1 cellular context compared by ENCODE assay signal in the genomic region with DNA sequence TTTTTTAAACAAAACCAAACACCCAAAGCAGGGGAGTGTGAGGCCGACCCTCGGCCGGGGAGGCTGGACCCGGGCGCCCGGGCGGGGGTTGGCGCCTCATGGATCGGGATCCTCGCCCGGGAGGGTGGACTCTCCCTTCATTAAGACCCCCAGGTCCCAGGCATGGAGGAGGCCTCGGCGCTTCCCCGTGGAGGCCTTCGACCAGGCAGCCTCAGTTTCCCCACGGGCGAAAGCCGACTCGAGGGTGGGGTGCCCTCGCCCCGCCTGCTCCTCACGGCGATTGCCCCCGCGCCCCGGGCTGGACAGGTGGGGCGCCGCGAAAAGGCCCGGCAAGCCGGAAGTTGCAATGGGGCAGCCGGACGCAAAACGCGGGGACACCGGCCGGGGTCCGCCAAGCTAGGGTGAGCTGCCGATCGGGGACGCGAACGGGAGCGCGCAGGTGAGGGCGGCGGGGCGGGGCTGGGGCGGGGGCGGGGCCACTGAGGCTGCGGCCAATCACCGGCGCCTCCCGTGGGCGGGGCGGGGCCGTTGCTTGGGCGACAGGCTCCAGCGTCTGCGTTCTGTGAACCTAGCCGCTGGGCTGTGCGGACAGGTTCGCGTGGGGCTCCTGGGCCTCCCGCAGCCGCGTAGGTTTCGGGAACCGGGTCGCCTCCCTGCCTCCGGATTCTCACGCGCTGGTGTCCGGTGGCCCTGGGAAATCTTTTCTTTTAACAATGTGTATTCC.
TF ChIP-seq lines count a peak whose summit lies in the region.

No MANE protein-coding gene starts in this region.

TF ChIP-seq in HepG2, 621 proteins besides CTCF, POLR2A, EP300 and RAD21 (continues in another document):
- TF ChIP-seq, protein P1, sequence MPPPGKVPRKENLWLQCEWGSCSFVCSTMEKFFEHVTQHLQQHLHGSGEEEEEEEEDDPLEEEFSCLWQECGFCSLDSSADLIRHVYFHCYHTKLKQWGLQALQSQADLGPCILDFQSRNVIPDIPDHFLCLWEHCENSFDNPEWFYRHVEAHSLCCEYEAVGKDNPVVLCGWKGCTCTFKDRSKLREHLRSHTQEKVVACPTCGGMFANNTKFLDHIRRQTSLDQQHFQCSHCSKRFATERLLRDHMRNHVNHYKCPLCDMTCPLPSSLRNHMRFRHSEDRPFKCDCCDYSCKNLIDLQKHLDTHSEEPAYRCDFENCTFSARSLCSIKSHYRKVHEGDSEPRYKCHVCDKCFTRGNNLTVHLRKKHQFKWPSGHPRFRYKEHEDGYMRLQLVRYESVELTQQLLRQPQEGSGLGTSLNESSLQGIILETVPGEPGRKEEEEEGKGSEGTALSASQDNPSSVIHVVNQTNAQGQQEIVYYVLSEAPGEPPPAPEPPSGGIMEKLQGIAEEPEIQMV (CRISPR knock-in tag; IDR thresholded peaks at IDR 0.05; ENCODE audit: low read depth): no peak
- TF ChIP-seq ZNF788 (CRISPR knock-in tag; IDR thresholded peaks at IDR 0.05; ENCODE audit: borderline replicate concordance): peak; percentile 80; the same call in 1 of the 2 replicates
- TF ChIP-seq ZFP36 (IDR thresholded peaks at IDR 0.05; ENCODE audit: borderline replicate concordance, low read depth, low read length, partially characterized antibody): no peak
- TF ChIP-seq RAD51 (IDR thresholded peaks at IDR 0.05; ENCODE audit: borderline replicate concordance): no peak
- TF ChIP-seq IKZF4 (CRISPR knock-in tag; IDR thresholded peaks at IDR 0.05; ENCODE audit: borderline replicate concordance, low read depth, not compliant biosample characterization): peak; percentile 31
- TF ChIP-seq WIZ (CRISPR knock-in tag; IDR thresholded peaks at IDR 0.05): no peak
- TF ChIP-seq TEAD3 (CRISPR knock-in tag; optimal IDR thresholded peaks at IDR 0.05; ENCODE audit: borderline replicate concordance): peak; percentile 19
- TF ChIP-seq, protein P2, sequence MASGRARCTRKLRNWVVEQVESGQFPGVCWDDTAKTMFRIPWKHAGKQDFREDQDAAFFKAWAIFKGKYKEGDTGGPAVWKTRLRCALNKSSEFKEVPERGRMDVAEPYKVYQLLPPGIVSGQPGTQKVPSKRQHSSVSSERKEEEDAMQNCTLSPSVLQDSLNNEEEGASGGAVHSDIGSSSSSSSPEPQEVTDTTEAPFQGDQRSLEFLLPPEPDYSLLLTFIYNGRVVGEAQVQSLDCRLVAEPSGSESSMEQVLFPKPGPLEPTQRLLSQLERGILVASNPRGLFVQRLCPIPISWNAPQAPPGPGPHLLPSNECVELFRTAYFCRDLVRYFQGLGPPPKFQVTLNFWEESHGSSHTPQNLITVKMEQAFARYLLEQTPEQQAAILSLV (CRISPR knock-in tag; IDR thresholded peaks at IDR 0.05; ENCODE audit: borderline replicate concordance): no peak
- TF ChIP-seq YEATS2 (CRISPR knock-in tag; IDR thresholded peaks at IDR 0.05; ENCODE audit: borderline replicate concordance): peak; percentile 88
- no peak for TF ChIP-seq GTF3A (CRISPR knock-in tag; conservative IDR thresholded peaks at IDR 0.05)
- peak; percentile 53 for TF ChIP-seq PHF5A (CRISPR knock-in tag; IDR thresholded peaks at IDR 0.05; ENCODE audit: low read depth, unreplicated experiment)
- TF ChIP-seq, protein P3, sequence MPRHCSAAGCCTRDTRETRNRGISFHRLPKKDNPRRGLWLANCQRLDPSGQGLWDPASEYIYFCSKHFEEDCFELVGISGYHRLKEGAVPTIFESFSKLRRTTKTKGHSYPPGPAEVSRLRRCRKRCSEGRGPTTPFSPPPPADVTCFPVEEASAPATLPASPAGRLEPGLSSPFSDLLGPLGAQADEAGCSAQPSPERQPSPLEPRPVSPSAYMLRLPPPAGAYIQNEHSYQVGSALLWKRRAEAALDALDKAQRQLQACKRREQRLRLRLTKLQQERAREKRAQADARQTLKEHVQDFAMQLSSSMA (CRISPR knock-in tag; IDR thresholded peaks at IDR 0.05): peak; percentile 65; the same call in 1 of the 2 replicates
- TF ChIP-seq TCF7 (IDR thresholded peaks at IDR 0.05; ENCODE audit: low read depth): peak; percentile 34; the same call in 1 of the 2 replicates
- TF ChIP-seq ZNF274 (CRISPR knock-in tag; IDR thresholded peaks at IDR 0.05): 0 out of 2 replicates have a peak, but pooled peaks have one; percentile 55
- TF ChIP-seq ONECUT2 (CRISPR knock-in tag; IDR thresholded peaks at IDR 0.05): no peak
- TF ChIP-seq SP4 (CRISPR knock-in tag; IDR thresholded peaks at IDR 0.05): peak; percentile 78; the same call in 1 of the 2 replicates
- TF ChIP-seq RFX3 (CRISPR knock-in tag; IDR thresholded peaks at IDR 0.05): peak; percentile 75
- TF ChIP-seq, protein P4, sequence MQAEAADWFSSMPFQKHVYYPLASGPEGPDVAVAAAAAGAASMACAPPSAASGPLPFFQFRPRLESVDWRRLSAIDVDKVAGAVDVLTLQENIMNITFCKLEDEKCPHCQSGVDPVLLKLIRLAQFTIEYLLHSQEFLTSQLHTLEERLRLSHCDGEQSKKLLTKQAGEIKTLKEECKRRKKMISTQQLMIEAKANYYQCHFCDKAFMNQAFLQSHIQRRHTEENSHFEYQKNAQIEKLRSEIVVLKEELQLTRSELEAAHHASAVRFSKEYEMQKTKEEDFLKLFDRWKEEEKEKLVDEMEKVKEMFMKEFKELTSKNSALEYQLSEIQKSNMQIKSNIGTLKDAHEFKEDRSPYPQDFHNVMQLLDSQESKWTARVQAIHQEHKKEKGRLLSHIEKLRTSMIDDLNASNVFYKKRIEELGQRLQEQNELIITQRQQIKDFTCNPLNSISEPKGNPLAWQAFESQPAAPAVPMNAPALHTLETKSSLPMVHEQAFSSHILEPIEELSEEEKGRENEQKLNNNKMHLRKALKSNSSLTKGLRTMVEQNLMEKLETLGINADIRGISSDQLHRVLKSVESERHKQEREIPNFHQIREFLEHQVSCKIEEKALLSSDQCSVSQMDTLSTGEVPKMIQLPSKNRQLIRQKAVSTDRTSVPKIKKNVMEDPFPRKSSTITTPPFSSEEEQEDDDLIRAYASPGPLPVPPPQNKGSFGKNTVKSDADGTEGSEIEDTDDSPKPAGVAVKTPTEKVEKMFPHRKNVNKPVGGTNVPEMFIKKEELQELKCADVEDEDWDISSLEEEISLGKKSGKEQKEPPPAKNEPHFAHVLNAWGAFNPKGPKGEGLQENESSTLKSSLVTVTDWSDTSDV (CRISPR knock-in tag; IDR thresholded peaks at IDR 0.05): no peak
- TF ChIP-seq RARG (CRISPR knock-in tag; IDR thresholded peaks at IDR 0.05; ENCODE audit: low read depth): no peak
- TF ChIP-seq, protein P5, sequence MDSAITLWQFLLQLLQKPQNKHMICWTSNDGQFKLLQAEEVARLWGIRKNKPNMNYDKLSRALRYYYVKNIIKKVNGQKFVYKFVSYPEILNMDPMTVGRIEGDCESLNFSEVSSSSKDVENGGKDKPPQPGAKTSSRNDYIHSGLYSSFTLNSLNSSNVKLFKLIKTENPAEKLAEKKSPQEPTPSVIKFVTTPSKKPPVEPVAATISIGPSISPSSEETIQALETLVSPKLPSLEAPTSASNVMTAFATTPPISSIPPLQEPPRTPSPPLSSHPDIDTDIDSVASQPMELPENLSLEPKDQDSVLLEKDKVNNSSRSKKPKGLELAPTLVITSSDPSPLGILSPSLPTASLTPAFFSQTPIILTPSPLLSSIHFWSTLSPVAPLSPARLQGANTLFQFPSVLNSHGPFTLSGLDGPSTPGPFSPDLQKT (CRISPR knock-in tag; IDR thresholded peaks at IDR 0.05; ENCODE audit: borderline replicate concordance): no peak
- TF ChIP-seq BORCS8-MEF2B (CRISPR knock-in tag; IDR thresholded peaks at IDR 0.05): peak; percentile 69
- no peak for TF ChIP-seq SSRP1 (CRISPR knock-in tag; IDR thresholded peaks at IDR 0.05)
- no peak for TF ChIP-seq GZF1 (CRISPR knock-in tag; IDR thresholded peaks at IDR 0.05)
- no peak for TF ChIP-seq ATF7 (IDR thresholded peaks at IDR 0.05)
- peak; percentile 64; the same call in 1 of the 2 replicates for TF ChIP-seq ATF7 (CRISPR knock-in tag; IDR thresholded peaks at IDR 0.05)
- no peak for TF ChIP-seq ZKSCAN5 (CRISPR knock-in tag; IDR thresholded peaks at IDR 0.05)
- TF ChIP-seq, protein P6, sequence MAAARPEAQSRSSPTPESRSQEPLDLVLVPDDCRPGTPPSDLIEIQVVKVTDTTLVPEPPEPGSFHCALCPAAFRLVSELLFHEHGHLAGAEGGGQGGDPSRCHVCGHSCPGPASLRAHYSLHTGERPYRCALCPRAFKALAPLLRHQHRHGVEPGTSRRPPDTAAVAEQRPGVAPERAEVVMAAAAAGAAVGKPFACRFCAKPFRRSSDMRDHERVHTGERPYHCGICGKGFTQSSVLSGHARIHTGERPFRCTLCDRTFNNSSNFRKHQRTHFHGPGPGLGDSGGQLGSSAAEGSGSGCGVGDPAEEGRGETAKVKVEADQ (CRISPR knock-in tag; IDR thresholded peaks at IDR 0.05; ENCODE audit: borderline replicate concordance): no peak; the same call in 1 of the 2 replicates
- peak; percentile 51; the same call in 1 of the 2 replicates for TF ChIP-seq CBFB (CRISPR knock-in tag; IDR thresholded peaks at IDR 0.05)
- peak; percentile 78; the same call in 1 of the 2 replicates for TF ChIP-seq RFXAP (CRISPR knock-in tag; IDR thresholded peaks at IDR 0.05; ENCODE audit: borderline replicate concordance)
- TF ChIP-seq RNF2 (conservative IDR thresholded peaks at IDR 0.05; ENCODE audit: low read depth): no peak
- no peak for TF ChIP-seq ZNF644 (CRISPR knock-in tag; IDR thresholded peaks at IDR 0.05; ENCODE audit: low read depth)
- no peak for TF ChIP-seq TAF15 (IDR thresholded peaks at IDR 0.05; ENCODE audit: low read depth, low read length, poor library complexity, severe bottlenecking)
- TF ChIP-seq ZNF549 (CRISPR knock-in tag; IDR thresholded peaks at IDR 0.05): no peak
- no peak for TF ChIP-seq NONO (IDR thresholded peaks at IDR 0.05)
- TF ChIP-seq NONO (CRISPR knock-in tag; conservative IDR thresholded peaks at IDR 0.05): peak; percentile 91
- TF ChIP-seq, protein P7, sequence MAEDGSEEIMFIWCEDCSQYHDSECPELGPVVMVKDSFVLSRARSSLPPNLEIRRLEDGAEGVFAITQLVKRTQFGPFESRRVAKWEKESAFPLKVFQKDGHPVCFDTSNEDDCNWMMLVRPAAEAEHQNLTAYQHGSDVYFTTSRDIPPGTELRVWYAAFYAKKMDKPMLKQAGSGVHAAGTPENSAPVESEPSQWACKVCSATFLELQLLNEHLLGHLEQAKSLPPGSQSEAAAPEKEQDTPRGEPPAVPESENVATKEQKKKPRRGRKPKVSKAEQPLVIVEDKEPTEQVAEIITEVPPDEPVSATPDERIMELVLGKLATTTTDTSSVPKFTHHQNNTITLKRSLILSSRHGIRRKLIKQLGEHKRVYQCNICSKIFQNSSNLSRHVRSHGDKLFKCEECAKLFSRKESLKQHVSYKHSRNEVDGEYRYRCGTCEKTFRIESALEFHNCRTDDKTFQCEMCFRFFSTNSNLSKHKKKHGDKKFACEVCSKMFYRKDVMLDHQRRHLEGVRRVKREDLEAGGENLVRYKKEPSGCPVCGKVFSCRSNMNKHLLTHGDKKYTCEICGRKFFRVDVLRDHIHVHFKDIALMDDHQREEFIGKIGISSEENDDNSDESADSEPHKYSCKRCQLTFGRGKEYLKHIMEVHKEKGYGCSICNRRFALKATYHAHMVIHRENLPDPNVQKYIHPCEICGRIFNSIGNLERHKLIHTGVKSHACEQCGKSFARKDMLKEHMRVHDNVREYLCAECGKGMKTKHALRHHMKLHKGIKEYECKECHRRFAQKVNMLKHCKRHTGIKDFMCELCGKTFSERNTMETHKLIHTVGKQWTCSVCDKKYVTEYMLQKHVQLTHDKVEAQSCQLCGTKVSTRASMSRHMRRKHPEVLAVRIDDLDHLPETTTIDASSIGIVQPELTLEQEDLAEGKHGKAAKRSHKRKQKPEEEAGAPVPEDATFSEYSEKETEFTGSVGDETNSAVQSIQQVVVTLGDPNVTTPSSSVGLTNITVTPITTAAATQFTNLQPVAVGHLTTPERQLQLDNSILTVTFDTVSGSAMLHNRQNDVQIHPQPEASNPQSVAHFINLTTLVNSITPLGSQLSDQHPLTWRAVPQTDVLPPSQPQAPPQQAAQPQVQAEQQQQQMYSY (CRISPR knock-in tag; IDR thresholded peaks at IDR 0.05): peak; percentile 13; the same call in 1 of the 2 replicates
- no peak for TF ChIP-seq ZNF33B (CRISPR knock-in tag; IDR thresholded peaks at IDR 0.05)
- TF ChIP-seq, protein P8, sequence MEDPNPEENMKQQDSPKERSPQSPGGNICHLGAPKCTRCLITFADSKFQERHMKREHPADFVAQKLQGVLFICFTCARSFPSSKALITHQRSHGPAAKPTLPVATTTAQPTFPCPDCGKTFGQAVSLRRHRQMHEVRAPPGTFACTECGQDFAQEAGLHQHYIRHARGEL (CRISPR knock-in tag; IDR thresholded peaks at IDR 0.05): peak; percentile 52; the same call in 1 of the 2 replicates
- TF ChIP-seq, protein P9, sequence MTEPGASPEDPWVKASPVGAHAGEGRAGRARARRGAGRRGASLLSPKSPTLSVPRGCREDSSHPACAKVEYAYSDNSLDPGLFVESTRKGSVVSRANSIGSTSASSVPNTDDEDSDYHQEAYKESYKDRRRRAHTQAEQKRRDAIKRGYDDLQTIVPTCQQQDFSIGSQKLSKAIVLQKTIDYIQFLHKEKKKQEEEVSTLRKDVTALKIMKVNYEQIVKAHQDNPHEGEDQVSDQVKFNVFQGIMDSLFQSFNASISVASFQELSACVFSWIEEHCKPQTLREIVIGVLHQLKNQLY (CRISPR knock-in tag; IDR thresholded peaks at IDR 0.05): no peak
- TF ChIP-seq, protein P10, sequence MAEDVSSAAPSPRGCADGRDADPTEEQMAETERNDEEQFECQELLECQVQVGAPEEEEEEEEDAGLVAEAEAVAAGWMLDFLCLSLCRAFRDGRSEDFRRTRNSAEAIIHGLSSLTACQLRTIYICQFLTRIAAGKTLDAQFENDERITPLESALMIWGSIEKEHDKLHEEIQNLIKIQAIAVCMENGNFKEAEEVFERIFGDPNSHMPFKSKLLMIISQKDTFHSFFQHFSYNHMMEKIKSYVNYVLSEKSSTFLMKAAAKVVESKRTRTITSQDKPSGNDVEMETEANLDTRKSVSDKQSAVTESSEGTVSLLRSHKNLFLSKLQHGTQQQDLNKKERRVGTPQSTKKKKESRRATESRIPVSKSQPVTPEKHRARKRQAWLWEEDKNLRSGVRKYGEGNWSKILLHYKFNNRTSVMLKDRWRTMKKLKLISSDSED (CRISPR knock-in tag; IDR thresholded peaks at IDR 0.05): no peak
- TF ChIP-seq ZFYVE20 (CRISPR knock-in tag; IDR thresholded peaks at IDR 0.05; ENCODE audit: borderline replicate concordance, low read depth): no peak
- TF ChIP-seq, protein P11, sequence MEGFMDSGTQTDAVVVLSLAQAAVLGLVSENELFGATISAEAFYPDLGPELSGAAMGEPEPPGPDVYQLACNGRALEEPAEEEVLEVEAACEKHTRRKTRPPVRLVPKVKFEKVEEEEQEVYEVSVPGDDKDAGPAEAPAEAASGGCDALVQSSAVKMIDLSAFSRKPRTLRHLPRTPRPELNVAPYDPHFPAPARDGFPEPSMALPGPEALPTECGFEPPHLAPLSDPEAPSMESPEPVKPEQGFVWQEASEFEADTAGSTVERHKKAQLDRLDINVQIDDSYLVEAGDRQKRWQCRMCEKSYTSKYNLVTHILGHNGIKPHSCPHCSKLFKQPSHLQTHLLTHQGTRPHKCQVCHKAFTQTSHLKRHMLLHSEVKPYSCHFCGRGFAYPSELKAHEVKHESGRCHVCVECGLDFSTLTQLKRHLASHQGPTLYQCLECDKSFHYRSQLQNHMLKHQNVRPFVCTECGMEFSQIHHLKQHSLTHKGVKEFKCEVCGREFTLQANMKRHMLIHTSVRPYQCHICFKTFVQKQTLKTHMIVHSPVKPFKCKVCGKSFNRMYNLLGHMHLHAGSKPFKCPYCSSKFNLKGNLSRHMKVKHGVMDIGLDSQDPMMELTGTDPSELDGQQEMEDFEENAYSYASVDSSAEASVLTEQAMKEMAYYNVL (CRISPR knock-in tag; IDR thresholded peaks at IDR 0.05; ENCODE audit: borderline replicate concordance): peak; percentile 68; the same call in 1 of the 2 replicates
- peak; percentile 95 for TF ChIP-seq PHF8 (CRISPR knock-in tag; IDR thresholded peaks at IDR 0.05)
